ENCODE assay signal across 1 cellular context in genomic region chr3:195352895-195353488, GRCh38.
TF ChIP-seq lines count a peak whose summit lies in the region.

No MANE protein-coding gene starts in this region.

TF ChIP-seq in K562, 482 proteins besides CTCF, POLR2A, EP300 and RAD21 (continued from another document and continues in another):
- TF ChIP-seq BRF1 (IDR thresholded peaks at IDR 0.05; ENCODE audit: borderline replicate concordance, extremely low read depth, insufficient read length) (no peak), ZNF445 (CRISPR knock-in tag; IDR thresholded peaks at IDR 0.05; ENCODE audit: low read depth) (no peak), CBX8 (IDR thresholded peaks at IDR 0.05; ENCODE audit: borderline replicate concordance, extremely low read depth, low read depth, low read length, poor library complexity, severe bottlenecking) (no peak), SUPT5H (IDR thresholded peaks at IDR 0.05) (no peak), FOSL1 (tag; conservative IDR thresholded peaks at IDR 0.05) (peak; percentile 87), GTF2B (IDR thresholded peaks at IDR 0.05; ENCODE audit: extremely low read depth, insufficient read length) (no peak), POLR2H (tag; IDR thresholded peaks at IDR 0.05; ENCODE audit: low read depth) (no peak), THAP12 (CRISPR knock-in tag; IDR thresholded peaks at IDR 0.05) (no peak), NCOA1 (IDR thresholded peaks at IDR 0.05; ENCODE audit: low read depth) (peak; percentile 22; the same call in 1 of the 2 replicates), PHB2 (IDR thresholded peaks at IDR 0.05; ENCODE audit: low read depth) (no peak), ZKSCAN1 (IDR thresholded peaks at IDR 0.05; ENCODE audit: low read depth, low read length) (no peak), SP1 (CRISPR knock-in tag; IDR thresholded peaks at IDR 0.05) (no peak), TFAP4 (CRISPR knock-in tag; IDR thresholded peaks at IDR 0.05; ENCODE audit: borderline replicate concordance) (no peak), ZNF311 (CRISPR knock-in tag; IDR thresholded peaks at IDR 0.05) (peak; percentile 57; the same call in 1 of the 2 replicates), HMGXB4 (CRISPR knock-in tag; IDR thresholded peaks at IDR 0.05) (no peak), MIER1 (IDR thresholded peaks at IDR 0.05; ENCODE audit: low read depth) (no peak), HIVEP1 (CRISPR knock-in tag; IDR thresholded peaks at IDR 0.05) (no peak), MAFF (IDR thresholded peaks at IDR 0.05; ENCODE audit: low read length) (no peak), LARP7 (IDR thresholded peaks at IDR 0.05) (no peak), SAFB (IDR thresholded peaks at IDR 0.05; ENCODE audit: borderline replicate concordance, low read depth, low read length) (no peak), REST (CRISPR knock-in tag; IDR thresholded peaks at IDR 0.05; ENCODE audit: low read depth) (no peak), FOXJ2 (tag; IDR thresholded peaks at IDR 0.05) (peak; percentile 49; the same call in 1 of the 2 replicates), JUNB (CRISPR knock-in tag; conservative IDR thresholded peaks at IDR 0.05) (no peak), HNRNPK (IDR thresholded peaks at IDR 0.05; ENCODE audit: low read depth, low read length, poor library complexity, severe bottlenecking) (no peak), ZC3H8 (IDR thresholded peaks at IDR 0.05) (no peak), CTCFL (IDR thresholded peaks at IDR 0.05; ENCODE audit: borderline replicate concordance, insufficient read depth, low read depth, low read length, poor library complexity, severe bottlenecking) (no peak), ETS1 (conservative IDR thresholded peaks at IDR 0.05; ENCODE audit: control insufficient read depth, low read depth, low read length) (no peak), NFRKB (IDR thresholded peaks at IDR 0.05; ENCODE audit: low read depth) (peak; percentile 32; the same call in 1 of the 2 replicates), HES1 (IDR thresholded peaks at IDR 0.05; ENCODE audit: low read depth) (no peak), MAZ (CRISPR knock-in tag; conservative IDR thresholded peaks at IDR 0.05 in 1 of 2, IDR thresholded peaks at IDR 0.05 in 1 of 2) (no peak), PHF20 (IDR thresholded peaks at IDR 0.05; ENCODE audit: partially characterized antibody) (no peak), GTF2F1 (IDR thresholded peaks at IDR 0.05; ENCODE audit: low read depth, low read length) (no peak), TBP (optimal IDR thresholded peaks at IDR 0.05; ENCODE audit: low read depth, low read length) (no peak), CTBP1 (IDR thresholded peaks at IDR 0.05; ENCODE audit: borderline replicate concordance) (peak; percentile 98), ARNT (IDR thresholded peaks at IDR 0.05) (no peak; a peak in 1 of 4 replicates), ZNF431 (CRISPR knock-in tag; IDR thresholded peaks at IDR 0.05) (no peak), MCM2 (IDR thresholded peaks at IDR 0.05; ENCODE audit: low read depth) (no peak), SPI1 (IDR thresholded peaks at IDR 0.05; ENCODE audit: borderline replicate concordance, low read depth, low read length) (no peak), ZNF586 (CRISPR knock-in tag; conservative IDR thresholded peaks at IDR 0.05) (no peak), IFI16 (CRISPR knock-in tag; IDR thresholded peaks at IDR 0.05) (no peak), SAFB2 (IDR thresholded peaks at IDR 0.05; ENCODE audit: borderline replicate concordance, low read depth, low read length, severe bottlenecking) (no peak), NBN (IDR thresholded peaks at IDR 0.05; ENCODE audit: low read depth) (no peak), TGIF2 (CRISPR knock-in tag; IDR thresholded peaks at IDR 0.05) (no peak), ID3 (CRISPR knock-in tag; IDR thresholded peaks at IDR 0.05) (no peak), ID3 (tag; IDR thresholded peaks at IDR 0.05) (peak; percentile 76; the same call in 1 of the 2 replicates), ZBED1 (IDR thresholded peaks at IDR 0.05) (no peak), HDAC3 (IDR thresholded peaks at IDR 0.05; ENCODE audit: borderline replicate concordance, partially characterized antibody) (no peak), ZBTB43 (CRISPR knock-in tag; IDR thresholded peaks at IDR 0.05) (no peak), GABPB2 (CRISPR knock-in tag; conservative IDR thresholded peaks at IDR 0.05) (no peak), ZBTB26 (CRISPR knock-in tag; IDR thresholded peaks at IDR 0.05) (no peak), CXXC5 (CRISPR knock-in tag; IDR thresholded peaks at IDR 0.05) (peak; percentile 75), ZNF316 (IDR thresholded peaks at IDR 0.05) (no peak)
